8 cellular contexts compared by ENCODE assay signal in genomic region chr6:118565317-118565960, GRCh38. TPM values are rescaled to one million over a fixed set of nuclear protein-coding genes. Genes with fewer than 3 reads are reported as not detected.
A peak's percentile ranks its signal among the peaks of the same experiment; 100 is the strongest.
DNase-seq lines count a peak whose midpoint lies in the region; ATAC-seq and TF ChIP-seq lines count a peak whose summit lies in the region.

No MANE protein-coding gene starts in this region.

- TF ChIP-seq CTCF in heart left ventricle (IDR thresholded peaks at IDR 0.05), result peak in 10 of 12 donors; percentile 21 to 55 (median 34)
- TF ChIP-seq CTCF in RWPE2 (IDR thresholded peaks at IDR 0.05; ENCODE audit: poor library complexity, severe bottlenecking), result peak; percentile 66
- peak; percentile 18 for TF ChIP-seq CTCF in fibroblast of the aortic adventitia (IDR thresholded peaks at IDR 0.05; ENCODE audit: insufficient read depth, low read length)
- peak; percentile 33 for TF ChIP-seq CTCF in upper lobe of right lung (IDR thresholded peaks at IDR 0.05)

- ATAC-seq in heart left ventricle (peak in 3 of 4 donors; percentile 34 to 42 (median 37)), left ventricle myocardium superior (no peak), GM21529 (IDR thresholded peaks at IDR 0.05; ENCODE audit: unreplicated experiment) (peak; percentile 99), RWPE2 (ENCODE audit: low read depth) (peak; percentile 80), upper lobe of right lung (peak; percentile 64), aorta (ENCODE audit: low FRiP score) (no peak)

- H3K36me3 ChIP-seq in heart left ventricle (peaks cover 0 to 22% (median 0%) of the 10 kb centered on the region in 9 donors), RWPE2 (ENCODE audit: low read depth) (peaks cover 10% of the 10 kb centered on the region; the same call in 1 of the 2 replicates), upper lobe of right lung (no peaks in the 10 kb centered on the region), aorta (ENCODE audit: control insufficient read depth in 1 of 2, insufficient read depth in 2 of 2, low read length in 1 of 2) (no peaks in the 10 kb centered on the region)

- no peak overlapping the region for H3K4me3 ChIP-seq in heart left ventricle
- H3K4me3 ChIP-seq in RWPE2 (ENCODE audit: severe bottlenecking), result no peak overlapping the region
- no peak overlapping the region for H3K4me3 ChIP-seq in fibroblast of the aortic adventitia (ENCODE audit: low read depth, low read length)
- H3K4me3 ChIP-seq in upper lobe of right lung, result no peak overlapping the region
- H3K4me3 ChIP-seq in aorta (ENCODE audit: low read length in 2 of 2), result no peak overlapping the region

- H3K9me3 ChIP-seq in heart left ventricle (no peaks in the 10 kb centered on the region), RWPE2 (ENCODE audit: severe bottlenecking) (no peaks in the 10 kb centered on the region), upper lobe of right lung (no peaks in the 10 kb centered on the region), aorta (ENCODE audit: control insufficient read depth, low read length) (no peaks in the 10 kb centered on the region)

- intact Hi-C loops in heart left ventricle (cut with DNase I), result loop anchor here in 3 of 10 donors (5.0 to 10.0 kb wide), 3 partner anchors 49 to 212 kb away; no protein-coding TSS in a partner anchor
- intact Hi-C loops in left ventricle myocardium superior (cut with micrococcal nuclease), result no loop called here
- intact Hi-C loops in upper lobe of right lung (cut with DNase I), result no loop called here
- intact Hi-C loops in aorta (cut with DNase I), result no loop called here

- WGBS in heart left ventricle, 4 donors, result 72 to 75% (median 74%) methylated on average over 5 of the region's 5 CpGs
- 83 to 85% methylated on average over 5 of the region's 5 CpGs for WGBS in aorta, 2 donors

- no peak overlapping the region for H3K27ac ChIP-seq in heart left ventricle
- H3K27ac ChIP-seq in RWPE2 (ENCODE audit: poor library complexity, severe bottlenecking), result no peak overlapping the region
- H3K27ac ChIP-seq in upper lobe of right lung, result no peak overlapping the region
- H3K27ac ChIP-seq in aorta (ENCODE audit: low read depth in 1 of 2, low read length in 2 of 2), result no peak overlapping the region

- DNase-seq in heart left ventricle (no peak), left ventricle myocardium superior (no peak), HPDE6-E6E7 (ENCODE audit: extremely low spot score) (peak; percentile 15), RWPE2 (ENCODE audit: low spot score) (no peak), fibroblast of the aortic adventitia (ENCODE audit: low read depth) (no peak), upper lobe of right lung (no peak), aorta (no peak)

- H3K27me3 ChIP-seq in heart left ventricle, result no peaks in the 10 kb centered on the region
- H3K27me3 ChIP-seq in RWPE2 (ENCODE audit: insufficient read depth, poor library complexity, severe bottlenecking), result no peaks in the 10 kb centered on the region
- no peaks in the 10 kb centered on the region for H3K27me3 ChIP-seq in upper lobe of right lung
- no peaks in the 10 kb centered on the region for H3K27me3 ChIP-seq in aorta (ENCODE audit: control insufficient read depth in 1 of 2, insufficient read depth in 2 of 2, low read length in 1 of 2)

- H3K4me1 ChIP-seq in heart left ventricle (peaks cover 0 to 20% (median 1%) of the 10 kb centered on the region in 12 donors), RWPE2 (ENCODE audit: insufficient read depth, poor library complexity, severe bottlenecking) (no peaks in the 10 kb centered on the region), upper lobe of right lung (no peaks in the 10 kb centered on the region), aorta (ENCODE audit: control insufficient read depth in 1 of 2, insufficient read depth in 2 of 2, low read length in 2 of 2) (no peaks in the 10 kb centered on the region)

- no peak for TF ChIP-seq POLR2A in heart left ventricle (IDR thresholded peaks at IDR 0.05)

RNA-seq across cellular contexts. Expression of gene PLN, which starts 17.3 kb away (rescaled TPM):
- total RNA-seq in heart left ventricle (1,000 to 10,000 TPM; 1,105 to 3,015 (median 1,923) TPM), left ventricle myocardium superior (2,753 TPM), fibroblast of the aortic adventitia (ENCODE audit: low replicate concordance) (0.27 and 0.98 TPM in 2 replicates), upper lobe of right lung (5.8 TPM), aorta (100 to 1,000 TPM; 232 to 587 TPM)
- polyA plus RNA-seq in heart left ventricle (1,000 to 10,000 TPM in 1 of 2 donors, 100 to 1,000 TPM in 1; 974 to 1,338 TPM), aorta (100 to 1,000 TPM; 539 to 955 TPM)

Comparison
In these comparisons a context has a peak if more than half of its experiments do, and no peak if none do; other contexts are left out.
1. ATAC-seq: peak in heart left ventricle (3 of 4), GM21529 (single experiment), RWPE2 (single experiment) and upper lobe of right lung (single experiment); none in left ventricle myocardium superior (single experiment) and aorta (single experiment).
2. RNA of gene PLN, which starts 17.3 kb away (total RNA-seq): 2,753 TPM in left ventricle myocardium superior (single experiment), 1,105 to 3,015 TPM in heart left ventricle and 232 to 587 TPM in aorta; 5.8 TPM in upper lobe of right lung (single experiment) and 0.27 to 0.98 TPM in fibroblast of the aortic adventitia; every median in the first group is over 10 times any median in the second.
3. Peak in every context shown above with its lines, with median percentiles within 50 percentile points of each other: CTCF ChIP-seq.